13 cellular contexts compared by ENCODE assay signal in genomic region chr2:127153691-127154158, GRCh38. TPM values are rescaled to one million over a fixed set of nuclear protein-coding genes. Genes with fewer than 3 reads are reported as not detected.
DNase-seq lines count a peak whose midpoint lies in the region; ATAC-seq, FAIRE-seq and TF ChIP-seq lines count a peak whose summit lies in the region.
"Had no signal": no experiment of that assay in that cellular context is flagged by ENCODE, and none has a peak within 500 bp of the region (broad histone marks: within the 10 kb centered on the region; RNA-seq: fewer than 3 reads in every experiment).

No MANE protein-coding gene starts in this region.

- TF ChIP-seq CTCF in HEK293 (tag by site-specific recombination; IDR thresholded peaks at IDR 0.05) (no peak), astrocyte of the cerebellum (IDR thresholded peaks at IDR 0.05; ENCODE audit: low read depth, low read length, missing control alignments) (no peak), keratinocyte (optimal IDR thresholded peaks at IDR 0.05 in 1 of 3, IDR thresholded peaks at IDR 0.05 in 1 of 3, conservative IDR thresholded peaks at IDR 0.05 in 1 of 3; ENCODE audit: extremely low read depth in 1 of 3, insufficient read depth in 2 of 3, low read length in 3 of 3) (peak in 1 of 3 experiments; percentile 2)

- H3K27me3 ChIP-seq in keratinocyte (ENCODE audit: control insufficient read depth, extremely low read depth, insufficient read depth, low read length) = no peaks in the 10 kb centered on the region
- H3K27me3 ChIP-seq: right lobe of liver had no signal

- H3K4me3 ChIP-seq in HEK293 (ENCODE audit: low read depth, low read length) = no peak overlapping the region
- no peak overlapping the region for H3K4me3 ChIP-seq in astrocyte of the cerebellum (ENCODE audit: low read depth, low read length)
- H3K4me3 ChIP-seq in keratinocyte (ENCODE audit: control insufficient read depth in 2 of 3, extremely low read depth in 1 of 3, insufficient read depth in 2 of 3, low read depth in 1 of 3, low read length in 3 of 3) = no peak overlapping the region
- H3K4me3 ChIP-seq: right lobe of liver, thoracic aorta had no signal

- H4K20me1 ChIP-seq in keratinocyte (ENCODE audit: control insufficient read depth, extremely low read depth, insufficient read depth, low read length) = no peaks in the 10 kb centered on the region

- H3K9me3 ChIP-seq in HEK293 (ENCODE audit: control insufficient read depth, insufficient read depth, low read depth, low read length) (no peaks in the 10 kb centered on the region), keratinocyte (ENCODE audit: control insufficient read depth, low read depth, low read length) (no peaks in the 10 kb centered on the region)
- H3K9me3 ChIP-seq: right lobe of liver, thoracic aorta had no signal

- POLR2A ChIA-PET in HEK293 (lab: Yijun Ruan, JAX) = no interaction called here

- H3K9me1 ChIP-seq in keratinocyte (ENCODE audit: control insufficient read depth, extremely low read depth, insufficient read depth, low read length) = no peaks in the 10 kb centered on the region

- H3K4me2 ChIP-seq in keratinocyte (ENCODE audit: control insufficient read depth, extremely low read depth, insufficient read depth, low read depth, low read length) = peak overlapping the region; percentile 34

- peak; percentile 63 for DNase-seq in astrocyte of the cerebellum (ENCODE audit: low read depth)
- no peak for DNase-seq in keratinocyte (ENCODE audit: low read depth, low spot score)
- peak; percentile 90 for DNase-seq in stromal cell of bone marrow (ENCODE audit: low read depth)
- DNase-seq in NCI-H1048 (lab: John Stamatoyannopoulos, UW) = no peak
- DNase-seq in NCI-H748 (lab: John Stamatoyannopoulos, UW; ENCODE audit: unreplicated experiment) = no peak
- DNase-seq: activated naive CD4-positive, alpha-beta T cell; right lobe of liver; T-helper 17 cell had no signal

- ATAC-seq in HG03457 (IDR thresholded peaks at IDR 0.05; ENCODE audit: unreplicated experiment) (no peak), GM19455 (IDR thresholded peaks at IDR 0.05; ENCODE audit: unreplicated experiment) (no peak)
- ATAC-seq: T-helper 17 cell had no signal

- in situ Hi-C loops in astrocyte of the cerebellum (cut with HindIII; ENCODE audit: low sequenced_read_pairs) = loop anchor here (5.0 kb wide), 1 partner anchor 56 kb away; no protein-coding TSS in a partner anchor

- H2AFZ ChIP-seq in keratinocyte (ENCODE audit: control insufficient read depth, low read length) = no peak overlapping the region

- H3K36me3 ChIP-seq in HEK293 (ENCODE audit: control insufficient read depth in 2 of 2, insufficient read depth in 1 of 2, low read length in 2 of 2) (no peaks in the 10 kb centered on the region), keratinocyte (ENCODE audit: control insufficient read depth in 2 of 2, extremely low read depth in 1 of 2, insufficient read depth in 2 of 2, low read length in 2 of 2) (no peaks in the 10 kb centered on the region)
- H3K36me3 ChIP-seq: right lobe of liver, thoracic aorta had no signal

- no peak overlapping the region for H3K9ac ChIP-seq in keratinocyte (ENCODE audit: control insufficient read depth, extremely low read depth, insufficient read depth, low read length)

- H3K27ac ChIP-seq in HEK293 (ENCODE audit: extremely low read depth, low read depth, low read length) (no peak overlapping the region), keratinocyte (ENCODE audit: control insufficient read depth, insufficient read depth, low read length) (no peak overlapping the region)
- H3K27ac ChIP-seq: right lobe of liver, thoracic aorta had no signal

- H3K4me1 ChIP-seq in HEK293 (ENCODE audit: control insufficient read depth, insufficient read depth, low read length) = no peaks in the 10 kb centered on the region
- peaks cover 21% of the 10 kb centered on the region for H3K4me1 ChIP-seq in keratinocyte (ENCODE audit: control insufficient read depth, extremely low read depth, insufficient read depth, low read length)
- H3K4me1 ChIP-seq: right lobe of liver had no signal

- dilution Hi-C loops in keratinocyte (cut with MboI; ENCODE audit: extremely low pct_ligation_motif_present, low sequenced_read_pairs) = no loop called here

- CTCF ChIA-PET in HEK293 (lab: Yijun Ruan, JAX) = interaction anchor here (1.8 kb wide), 1 partner anchor 86 kb away, joined by 3 read pairs; no protein-coding TSS in a partner anchor

- H3K79me2 ChIP-seq in keratinocyte (ENCODE audit: control insufficient read depth, insufficient read depth, low read length) = no peaks in the 10 kb centered on the region

- no peak for FAIRE-seq in keratinocyte (lab: Jason Lieb, UNC)
- FAIRE-seq: G401.6 had no signal

TF ChIP-seq in HEK293, 187 proteins besides CTCF, POLR2A, EP300 and RAD21:
- no peak for TF ChIP-seq SP7 (tag by site-specific recombination; IDR thresholded peaks at IDR 0.05)
- TF ChIP-seq ZNF416 (tag by site-specific recombination; IDR thresholded peaks at IDR 0.05) = no peak
- no peak for TF ChIP-seq ZNF394 (tag by site-specific recombination; IDR thresholded peaks at IDR 0.05; ENCODE audit: borderline replicate concordance)
- TF ChIP-seq ZNF223 (tag by site-specific recombination; IDR thresholded peaks at IDR 0.05) = no peak
- TF ChIP-seq ZIC2 (tag by site-specific recombination; IDR thresholded peaks at IDR 0.05) = peak; percentile 27
- TF ChIP-seq ZNF404 (tag by site-specific recombination; IDR thresholded peaks at IDR 0.05) = no peak
- no peak for TF ChIP-seq GLI4 (tag by site-specific recombination; IDR thresholded peaks at IDR 0.05)
- TF ChIP-seq ZFP41 (tag by site-specific recombination; IDR thresholded peaks at IDR 0.05; ENCODE audit: borderline replicate concordance) = no peak
- no peak for TF ChIP-seq ZNF76 (tag by site-specific recombination; IDR thresholded peaks at IDR 0.05; ENCODE audit: borderline replicate concordance, low read depth)
- no peak for TF ChIP-seq ZNF221 (tag by site-specific recombination; IDR thresholded peaks at IDR 0.05; ENCODE audit: borderline replicate concordance)
- no peak for TF ChIP-seq ZNF362 (tag by site-specific recombination; IDR thresholded peaks at IDR 0.05)
- peak; percentile 28; the same call in 1 of the 2 replicates for TF ChIP-seq GLIS1 (tag by site-specific recombination; IDR thresholded peaks at IDR 0.05)

RNA-seq across cellular contexts. Expression of gene BIN1, which starts 46.8 kb away (rescaled TPM):
- 4.2 to 6.5 TPM (median 5.4 TPM) in 3 replicates for polyA plus RNA-seq in keratinocyte
- polyA plus RNA-seq in keratinocyte (2011; ENCODE audit: low read depth) = 1.3 TPM
- polyA plus RNA-seq in keratinocyte (2011; cell fraction: cytosol; rRNA removed) = 3.2 and 6.0 TPM in 2 replicates
- polyA plus RNA-seq in keratinocyte (2011; cell fraction: nucleus; rRNA removed) = 4.4 and 4.7 TPM in 2 replicates
- 1.4 and 8.5 TPM in 2 replicates for polyA plus RNA-seq in keratinocyte (2012; ENCODE audit: low replicate concordance)
- polyA minus RNA-seq in keratinocyte = 4.6 to 9.2 TPM (median 5.1 TPM) in 3 replicates
- 4.2 TPM for polyA minus RNA-seq in keratinocyte (2011; cell fraction: cytosol; rRNA and poly(A)+ RNA removed)
- polyA minus RNA-seq in keratinocyte (2011; cell fraction: nucleus; rRNA and poly(A)+ RNA removed) = 2.1 and 3.1 TPM in 2 replicates

Comparison
In these comparisons a context has a peak if more than half of its experiments do, and no peak if none do; other contexts are left out.
1. DNase-seq: peak in astrocyte of the cerebellum (single experiment) and stromal cell of bone marrow (single experiment); none in keratinocyte (single experiment), NCI-H1048 (single experiment) and NCI-H748 (single experiment).